Comparison of ENCODE assay signal across 25 cellular contexts in the genomic region with DNA sequence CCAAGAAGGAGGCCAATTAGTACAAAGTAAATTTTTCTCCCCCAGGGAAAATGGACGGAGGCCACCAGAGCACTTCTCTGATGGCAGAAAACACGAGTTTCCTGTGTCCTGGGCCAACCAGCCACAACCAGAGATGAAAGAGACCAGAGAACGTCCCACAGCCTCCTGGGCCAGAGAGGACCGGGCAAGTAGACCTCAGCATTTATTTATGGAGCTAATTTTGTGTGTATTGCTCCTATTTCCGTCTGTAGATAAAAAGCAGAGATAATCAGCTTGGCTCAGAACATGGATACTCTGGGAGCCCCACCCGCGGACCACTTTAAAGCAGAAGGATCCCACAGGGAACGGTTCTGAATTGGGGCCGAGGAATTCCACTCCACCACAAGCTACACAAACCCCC. TPM values are rescaled to one million over a fixed set of nuclear protein-coding genes. Genes with fewer than 3 reads are reported as not detected.
"Had no signal": no experiment of that assay in that cellular context is flagged by ENCODE, and none has a peak within 500 bp of the region (broad histone marks: within the 10 kb centered on the region; RNA-seq: fewer than 3 reads in every experiment).

No MANE protein-coding gene starts in this region.

- H3K4me3 ChIP-seq: heart left ventricle, left ventricle myocardium inferior, lung, pancreas, prostate gland, sigmoid colon, thoracic aorta had no signal

- DNase-seq: activated CD4-positive, alpha-beta memory T cell treated with anti-CD3 and anti-CD28 coated beads for 36 hours; activated CD4-positive, alpha-beta T cell treated with anti-CD3 and anti-CD28 coated beads, Interleukin-2, amount 10 ng/mL, durations not matched to agents 24 days and 14 days; activated CD4-positive, CD25-positive, alpha-beta regulatory T cell treated with anti-CD3 and anti-CD28 coated beads, Interleukin-2, amount 50 U/mL, for 72 hours; activated CD8-positive, alpha-beta memory T cell treated with anti-CD3 and anti-CD28 coated beads, Interleukin-2, amount 50 U/mL, for 4 hours; activated gamma-delta T cell; activated naive CD4-positive, alpha-beta T cell treated with anti-CD3 and anti-CD28 coated beads, Interleukin-2, amount 10 ng/mL, durations not matched to agents 7 days and 5 days; activated naive CD8-positive, alpha-beta T cell treated with anti-CD3 and anti-CD28 coated beads, Interleukin-2, amount 10 ng/mL, durations not matched to agents 7 days and 5 days; activated T-cell treated with anti-CD3 and anti-CD28 coated beads, Interleukin-2, amount 50 U/mL, for 24 hours; amniotic stem cell; central memory CD4-positive, alpha-beta T cell; foreskin keratinocyte; heart left ventricle; left ventricle myocardium inferior; naive B cell; nephron progenitor cell; pancreas; sigmoid colon; small intestine; stimulated activated CD4-positive, alpha-beta T cell treated with anti-CD3 and anti-CD28 coated beads, Interleukin-4, amount 100 ng/mL, for 24 hours; T-helper 2 cell; trophoblast cell had no signal

- H3K4me1 ChIP-seq: foreskin keratinocyte, heart left ventricle, left ventricle myocardium inferior, pancreas, prostate gland, sigmoid colon had no signal

- H3K9me3 ChIP-seq: pancreas, prostate gland, thoracic aorta had no signal

- H3K27me3 ChIP-seq: pancreas, sigmoid colon had no signal

- H3K27ac ChIP-seq: foreskin keratinocyte, heart left ventricle, left ventricle myocardium inferior, pancreas, prostate gland, sigmoid colon, thoracic aorta had no signal

- H3K36me3 ChIP-seq: heart left ventricle, left ventricle myocardium inferior, pancreas, prostate gland, sigmoid colon, thoracic aorta had no signal

RNA-seq across cellular contexts. Expression of a gene that starts 43.9 kb away (rescaled TPM):
- total RNA-seq: activated CD4-positive, alpha-beta memory T cell treated with anti-CD3 and anti-CD28 coated beads for 36 hours; activated CD4-positive, alpha-beta T cell treated with anti-CD3 and anti-CD28 coated beads, Interleukin-2, amount 10 ng/mL, durations not matched to agents 24 days and 14 days; activated CD8-positive, alpha-beta memory T cell treated with anti-CD3 and anti-CD28 coated beads for 36 hours; activated naive CD8-positive, alpha-beta T cell treated with anti-CD3 and anti-CD28 coated beads, Interleukin-2, amount 10 ng/mL, durations not matched to agents 7 days and 5 days had no signal
